ENCODE assay signal across 10 cellular contexts in genomic region chr7:42580061-42580460, GRCh38.
"Had no signal": no experiment of that assay in that cellular context is flagged by ENCODE, and none has a peak within 500 bp of the region (broad histone marks: within the 10 kb centered on the region; RNA-seq: fewer than 3 reads in every experiment).

No MANE protein-coding gene starts in this region.

- H2AFZ ChIP-seq: GM23248, GM23338 had no signal

- H3K9me3 ChIP-seq: HAP-1 had no signal

- H3K4me2 ChIP-seq: GM23338 had no signal

- H3K27ac ChIP-seq: GM23248 had no signal

- H3K4me1 ChIP-seq: HAP-1 had no signal

- H3K27ac Mint-ChIP-seq: GM23338, HFFc6 had no signal

- DNase-seq: GM23248, GOT3, H7, HCEC 1CT, HFFc6 had no signal

- H3K4me3 ChIP-seq: GM23248, GM23338, HAP-1 had no signal

- H3K4me3 Mint-ChIP-seq: GM23338, HFFc6 had no signal

- H3K9ac ChIP-seq: GM23248 had no signal

- H3K4me1 Mint-ChIP-seq: GM23338 had no signal

- FAIRE-seq: H1, H54 had no signal

- ATAC-seq: GM23338, HCT116 had no signal

- H3K36me3 ChIP-seq: HAP-1 had no signal
